2 cellular contexts compared by ENCODE assay signal in the genomic region with DNA sequence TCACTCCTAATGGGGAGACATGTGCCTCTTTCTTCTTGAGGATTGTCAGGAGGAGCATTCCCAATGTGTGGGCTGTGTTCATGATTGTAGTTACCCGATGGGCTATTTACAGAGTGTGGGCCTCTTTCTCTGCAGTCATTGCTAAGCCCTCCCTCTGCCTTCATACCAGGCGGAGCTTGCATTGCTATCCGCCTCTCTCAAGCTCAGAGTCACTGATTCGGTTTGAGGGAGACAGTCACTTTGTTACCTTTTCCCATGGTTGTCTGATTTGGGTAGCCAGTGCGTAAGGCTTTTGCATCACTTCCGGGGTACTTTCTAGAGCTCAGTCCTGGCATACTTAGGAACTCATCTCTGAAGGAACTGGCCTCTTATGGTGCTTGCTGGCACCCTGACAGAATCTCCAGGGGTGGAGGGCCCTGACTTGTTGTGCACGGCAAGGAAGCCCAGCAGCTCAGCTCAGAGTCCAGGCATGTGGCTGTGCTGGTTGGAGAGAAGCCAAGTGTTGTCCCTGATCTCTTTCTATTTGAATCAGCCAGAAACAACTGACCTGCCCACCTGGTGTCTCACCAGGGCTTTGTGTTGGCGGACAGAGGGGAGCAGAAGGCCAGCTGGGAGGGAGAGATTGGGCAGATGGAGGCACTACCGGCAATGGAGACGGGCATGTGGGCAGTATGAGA.
TF ChIP-seq lines count a peak whose summit lies in the region.

No MANE protein-coding gene starts in this region.

TF ChIP-seq in H1, 55 proteins besides CTCF, POLR2A, EP300 and RAD21:
- TF ChIP-seq SRF (IDR thresholded peaks at IDR 0.05; ENCODE audit: low read depth, low read length) (no peak), HDAC6 (IDR thresholded peaks at IDR 0.05; ENCODE audit: low read depth, low read length) (no peak), NRF1 (IDR thresholded peaks at IDR 0.05; ENCODE audit: low read depth, low read length) (no peak), FOSL1 (IDR thresholded peaks at IDR 0.05; ENCODE audit: insufficient read depth, low read depth, low read length) (no peak), CEBPB (IDR thresholded peaks at IDR 0.05; ENCODE audit: low read depth, low read length) (no peak), KDM1A (IDR thresholded peaks at IDR 0.05; ENCODE audit: borderline replicate concordance, low read length) (no peak), BCL11A (IDR thresholded peaks at IDR 0.05; ENCODE audit: low read depth in 2 of 2, low read length in 2 of 2) (no peak), RFX5 (IDR thresholded peaks at IDR 0.05; ENCODE audit: borderline replicate concordance, low read depth, low read length) (no peak), SUZ12 (IDR thresholded peaks at IDR 0.05; ENCODE audit: low read length) (no peak), ZNF274 (IDR thresholded peaks at IDR 0.05; ENCODE audit: borderline replicate concordance, extremely low read depth, low read length) (no peak), TAF1 (IDR thresholded peaks at IDR 0.05; ENCODE audit: low read depth, low read length) (no peak), YY1 (IDR thresholded peaks at IDR 0.05; ENCODE audit: low read depth, low read length) (no peak), SP1 (IDR thresholded peaks at IDR 0.05; ENCODE audit: low read depth, low read length) (no peak), ASH2L (IDR thresholded peaks at IDR 0.05; ENCODE audit: low read length) (no peak), SAP30 (IDR thresholded peaks at IDR 0.05; ENCODE audit: insufficient read depth, insufficient replicate concordance, low read length) (no peak)
- TF ChIP-seq, protein P1, sequence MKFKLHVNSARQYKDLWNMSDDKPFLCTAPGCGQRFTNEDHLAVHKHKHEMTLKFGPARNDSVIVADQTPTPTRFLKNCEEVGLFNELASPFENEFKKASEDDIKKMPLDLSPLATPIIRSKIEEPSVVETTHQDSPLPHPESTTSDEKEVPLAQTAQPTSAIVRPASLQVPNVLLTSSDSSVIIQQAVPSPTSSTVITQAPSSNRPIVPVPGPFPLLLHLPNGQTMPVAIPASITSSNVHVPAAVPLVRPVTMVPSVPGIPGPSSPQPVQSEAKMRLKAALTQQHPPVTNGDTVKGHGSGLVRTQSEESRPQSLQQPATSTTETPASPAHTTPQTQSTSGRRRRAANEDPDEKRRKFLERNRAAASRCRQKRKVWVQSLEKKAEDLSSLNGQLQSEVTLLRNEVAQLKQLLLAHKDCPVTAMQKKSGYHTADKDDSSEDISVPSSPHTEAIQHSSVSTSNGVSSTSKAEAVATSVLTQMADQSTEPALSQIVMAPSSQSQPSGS (IDR thresholded peaks at IDR 0.05; ENCODE audit: low read length), result no peak

TF ChIP-seq in GM23338, 12 proteins besides CTCF, POLR2A, EP300 and RAD21:
- TF ChIP-seq, protein P2, sequence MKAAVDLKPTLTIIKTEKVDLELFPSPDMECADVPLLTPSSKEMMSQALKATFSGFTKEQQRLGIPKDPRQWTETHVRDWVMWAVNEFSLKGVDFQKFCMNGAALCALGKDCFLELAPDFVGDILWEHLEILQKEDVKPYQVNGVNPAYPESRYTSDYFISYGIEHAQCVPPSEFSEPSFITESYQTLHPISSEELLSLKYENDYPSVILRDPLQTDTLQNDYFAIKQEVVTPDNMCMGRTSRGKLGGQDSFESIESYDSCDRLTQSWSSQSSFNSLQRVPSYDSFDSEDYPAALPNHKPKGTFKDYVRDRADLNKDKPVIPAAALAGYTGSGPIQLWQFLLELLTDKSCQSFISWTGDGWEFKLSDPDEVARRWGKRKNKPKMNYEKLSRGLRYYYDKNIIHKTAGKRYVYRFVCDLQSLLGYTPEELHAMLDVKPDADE (IDR thresholded peaks at IDR 0.05), result no peak
- TF ChIP-seq, protein P3, sequence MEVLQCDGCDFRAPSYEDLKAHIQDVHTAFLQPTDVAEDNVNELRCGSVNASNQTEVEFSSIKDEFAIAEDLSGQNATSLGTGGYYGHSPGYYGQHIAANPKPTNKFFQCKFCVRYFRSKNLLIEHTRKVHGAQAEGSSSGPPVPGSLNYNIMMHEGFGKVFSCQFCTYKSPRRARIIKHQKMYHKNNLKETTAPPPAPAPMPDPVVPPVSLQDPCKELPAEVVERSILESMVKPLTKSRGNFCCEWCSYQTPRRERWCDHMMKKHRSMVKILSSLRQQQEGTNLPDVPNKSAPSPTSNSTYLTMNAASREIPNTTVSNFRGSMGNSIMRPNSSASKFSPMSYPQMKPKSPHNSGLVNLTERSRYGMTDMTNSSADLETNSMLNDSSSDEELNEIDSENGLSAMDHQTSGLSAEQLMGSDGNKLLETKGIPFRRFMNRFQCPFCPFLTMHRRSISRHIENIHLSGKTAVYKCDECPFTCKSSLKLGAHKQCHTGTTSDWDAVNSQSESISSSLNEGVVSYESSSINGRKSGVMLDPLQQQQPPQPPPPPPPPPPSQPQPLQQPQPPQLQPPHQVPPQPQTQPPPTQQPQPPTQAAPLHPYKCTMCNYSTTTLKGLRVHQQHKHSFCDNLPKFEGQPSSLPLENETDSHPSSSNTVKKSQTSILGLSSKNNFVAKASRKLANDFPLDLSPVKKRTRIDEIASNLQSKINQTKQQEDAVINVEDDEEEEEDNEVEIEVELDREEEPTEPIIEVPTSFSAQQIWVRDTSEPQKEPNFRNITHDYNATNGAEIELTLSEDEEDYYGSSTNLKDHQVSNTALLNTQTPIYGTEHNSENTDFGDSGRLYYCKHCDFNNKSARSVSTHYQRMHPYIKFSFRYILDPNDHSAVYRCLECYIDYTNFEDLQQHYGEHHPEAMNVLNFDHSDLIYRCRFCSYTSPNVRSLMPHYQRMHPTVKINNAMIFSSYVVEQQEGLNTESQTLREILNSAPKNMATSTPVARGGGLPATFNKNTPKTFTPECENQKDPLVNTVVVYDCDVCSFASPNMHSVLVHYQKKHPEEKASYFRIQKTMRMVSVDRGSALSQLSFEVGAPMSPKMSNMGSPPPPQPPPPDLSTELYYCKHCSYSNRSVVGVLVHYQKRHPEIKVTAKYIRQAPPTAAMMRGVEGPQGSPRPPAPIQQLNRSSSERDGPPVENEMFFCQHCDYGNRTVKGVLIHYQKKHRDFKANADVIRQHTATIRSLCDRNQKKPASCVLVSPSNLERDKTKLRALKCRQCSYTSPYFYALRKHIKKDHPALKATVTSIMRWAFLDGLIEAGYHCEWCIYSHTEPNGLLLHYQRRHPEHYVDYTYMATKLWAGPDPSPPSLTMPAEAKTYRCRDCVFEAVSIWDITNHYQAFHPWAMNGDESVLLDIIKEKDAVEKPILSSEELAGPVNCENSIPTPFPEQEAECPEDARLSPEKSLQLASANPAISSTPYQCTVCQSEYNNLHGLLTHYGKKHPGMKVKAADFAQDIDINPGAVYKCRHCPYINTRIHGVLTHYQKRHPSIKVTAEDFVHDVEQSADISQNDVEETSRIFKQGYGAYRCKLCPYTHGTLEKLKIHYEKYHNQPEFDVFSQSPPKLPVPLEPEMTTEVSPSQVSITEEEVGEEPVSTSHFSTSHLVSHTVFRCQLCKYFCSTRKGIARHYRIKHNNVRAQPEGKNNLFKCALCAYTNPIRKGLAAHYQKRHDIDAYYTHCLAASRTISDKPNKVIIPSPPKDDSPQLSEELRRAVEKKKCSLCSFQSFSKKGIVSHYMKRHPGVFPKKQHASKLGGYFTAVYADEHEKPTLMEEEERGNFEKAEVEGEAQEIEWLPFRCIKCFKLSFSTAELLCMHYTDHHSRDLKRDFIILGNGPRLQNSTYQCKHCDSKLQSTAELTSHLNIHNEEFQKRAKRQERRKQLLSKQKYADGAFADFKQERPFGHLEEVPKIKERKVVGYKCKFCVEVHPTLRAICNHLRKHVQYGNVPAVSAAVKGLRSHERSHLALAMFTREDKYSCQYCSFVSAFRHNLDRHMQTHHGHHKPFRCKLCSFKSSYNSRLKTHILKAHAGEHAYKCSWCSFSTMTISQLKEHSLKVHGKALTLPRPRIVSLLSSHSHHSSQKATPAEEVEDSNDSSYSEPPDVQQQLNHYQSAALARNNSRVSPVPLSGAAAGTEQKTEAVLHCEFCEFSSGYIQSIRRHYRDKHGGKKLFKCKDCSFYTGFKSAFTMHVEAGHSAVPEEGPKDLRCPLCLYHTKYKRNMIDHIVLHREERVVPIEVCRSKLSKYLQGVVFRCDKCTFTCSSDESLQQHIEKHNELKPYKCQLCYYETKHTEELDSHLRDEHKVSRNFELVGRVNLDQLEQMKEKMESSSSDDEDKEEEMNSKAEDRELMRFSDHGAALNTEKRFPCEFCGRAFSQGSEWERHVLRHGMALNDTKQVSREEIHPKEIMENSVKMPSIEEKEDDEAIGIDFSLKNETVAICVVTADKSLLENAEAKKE (CRISPR knock-in tag; IDR thresholded peaks at IDR 0.05), result no peak
- TF ChIP-seq ZNF331 (CRISPR knock-in tag; IDR thresholded peaks at IDR 0.05; ENCODE audit: low read depth), result no peak
- TF ChIP-seq ZNF114 (CRISPR knock-in tag; IDR thresholded peaks at IDR 0.05), result no peak
- no peak for TF ChIP-seq POLR2AphosphoS5 (IDR thresholded peaks at IDR 0.05; ENCODE audit: low read depth)
- no peak for TF ChIP-seq NANOG (IDR thresholded peaks at IDR 0.05; ENCODE audit: borderline replicate concordance)
- TF ChIP-seq, protein P4, sequence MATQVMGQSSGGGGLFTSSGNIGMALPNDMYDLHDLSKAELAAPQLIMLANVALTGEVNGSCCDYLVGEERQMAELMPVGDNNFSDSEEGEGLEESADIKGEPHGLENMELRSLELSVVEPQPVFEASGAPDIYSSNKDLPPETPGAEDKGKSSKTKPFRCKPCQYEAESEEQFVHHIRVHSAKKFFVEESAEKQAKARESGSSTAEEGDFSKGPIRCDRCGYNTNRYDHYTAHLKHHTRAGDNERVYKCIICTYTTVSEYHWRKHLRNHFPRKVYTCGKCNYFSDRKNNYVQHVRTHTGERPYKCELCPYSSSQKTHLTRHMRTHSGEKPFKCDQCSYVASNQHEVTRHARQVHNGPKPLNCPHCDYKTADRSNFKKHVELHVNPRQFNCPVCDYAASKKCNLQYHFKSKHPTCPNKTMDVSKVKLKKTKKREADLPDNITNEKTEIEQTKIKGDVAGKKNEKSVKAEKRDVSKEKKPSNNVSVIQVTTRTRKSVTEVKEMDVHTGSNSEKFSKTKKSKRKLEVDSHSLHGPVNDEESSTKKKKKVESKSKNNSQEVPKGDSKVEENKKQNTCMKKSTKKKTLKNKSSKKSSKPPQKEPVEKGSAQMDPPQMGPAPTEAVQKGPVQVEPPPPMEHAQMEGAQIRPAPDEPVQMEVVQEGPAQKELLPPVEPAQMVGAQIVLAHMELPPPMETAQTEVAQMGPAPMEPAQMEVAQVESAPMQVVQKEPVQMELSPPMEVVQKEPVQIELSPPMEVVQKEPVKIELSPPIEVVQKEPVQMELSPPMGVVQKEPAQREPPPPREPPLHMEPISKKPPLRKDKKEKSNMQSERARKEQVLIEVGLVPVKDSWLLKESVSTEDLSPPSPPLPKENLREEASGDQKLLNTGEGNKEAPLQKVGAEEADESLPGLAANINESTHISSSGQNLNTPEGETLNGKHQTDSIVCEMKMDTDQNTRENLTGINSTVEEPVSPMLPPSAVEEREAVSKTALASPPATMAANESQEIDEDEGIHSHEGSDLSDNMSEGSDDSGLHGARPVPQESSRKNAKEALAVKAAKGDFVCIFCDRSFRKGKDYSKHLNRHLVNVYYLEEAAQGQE (IDR thresholded peaks at IDR 0.05; ENCODE audit: unreplicated experiment), result no peak
- no peak for TF ChIP-seq CREB1 (CRISPR knock-in tag; IDR thresholded peaks at IDR 0.05; ENCODE audit: low read depth)
- TF ChIP-seq EZH2 (IDR thresholded peaks at IDR 0.05; ENCODE audit: low read depth, unreplicated experiment), result no peak
- no peak for TF ChIP-seq JUNB (IDR thresholded peaks at IDR 0.05; ENCODE audit: unreplicated experiment)
- no peak for TF ChIP-seq STAT1 (IDR thresholded peaks at IDR 0.05; ENCODE audit: unreplicated experiment)
- TF ChIP-seq EZH2phosphoT487 (IDR thresholded peaks at IDR 0.05; ENCODE audit: unreplicated experiment), result no peak
